In the genomic region with DNA sequence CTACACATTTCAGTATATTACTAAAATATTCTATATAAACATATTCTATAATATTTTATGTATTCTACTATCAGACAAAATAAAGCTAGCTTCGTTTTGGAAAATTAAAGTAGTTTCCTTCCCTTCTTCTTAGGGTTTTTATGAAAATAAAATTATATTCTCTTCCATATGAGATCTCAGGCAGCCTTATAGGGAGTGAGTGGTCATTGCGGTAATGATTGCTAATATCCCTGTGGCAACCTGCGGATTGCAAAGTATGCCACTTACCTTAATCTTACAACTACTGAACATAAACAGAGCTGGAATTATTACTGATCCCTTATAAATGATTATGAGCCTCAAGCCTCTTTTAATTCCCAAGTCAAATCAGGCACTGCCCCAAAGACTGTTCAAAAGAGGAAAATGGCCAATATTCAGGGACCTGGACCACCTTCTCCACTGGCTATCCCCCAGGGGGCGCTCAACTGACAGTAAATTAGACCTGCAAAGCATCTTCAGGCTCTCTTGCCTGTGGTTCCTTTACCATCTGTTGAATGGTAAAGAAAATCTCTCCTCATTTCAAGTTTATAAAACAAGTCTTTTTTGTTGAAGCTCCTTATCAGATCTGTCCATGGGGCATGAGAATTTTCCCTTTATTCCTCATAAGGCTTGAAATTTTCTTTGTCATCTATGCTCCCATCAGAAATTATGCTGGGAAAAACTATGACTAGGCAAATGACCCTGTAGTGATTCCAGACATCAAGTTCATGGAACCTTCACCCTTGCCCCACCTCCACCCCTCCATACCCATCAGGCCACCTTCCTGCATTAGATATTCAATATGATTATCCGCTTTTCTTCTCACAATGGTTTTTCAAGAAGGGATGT, we compare ENCODE assay signal across 8 cellular contexts.
DNase-seq lines count a peak whose midpoint lies in the region; ATAC-seq and TF ChIP-seq lines count a peak whose summit lies in the region.

No MANE protein-coding gene starts in this region.

- H3K9ac ChIP-seq in liver (ENCODE audit: low read depth in 1 of 2, low read length in 2 of 2): no peak overlapping the region

- H3K4me3 Mint-ChIP-seq in chondrocyte (ENCODE audit: unreplicated experiment): no peak overlapping the region

- no peak overlapping the region for H3K27ac Mint-ChIP-seq in chondrocyte (ENCODE audit: unreplicated experiment)

- WGBS in liver: 60% methylated on average over 5 of the region's 5 CpGs

- peaks cover 3% of the 10 kb centered on the region for H3K27me3 Mint-ChIP-seq in chondrocyte (ENCODE audit: low read depth)

- H3K9me3 ChIP-seq in liver (ENCODE audit: control insufficient read depth in 4 of 4, low read length in 3 of 4): no peaks in the 10 kb centered on the region

- peak; percentile 95 to 96 for TF ChIP-seq RAD21 in liver (IDR thresholded peaks at IDR 0.05)

- no peaks in the 10 kb centered on the region for H3K27me3 ChIP-seq in liver (ENCODE audit: control insufficient read depth in 4 of 4, insufficient read depth in 4 of 4, low read length in 3 of 4)

- TF ChIP-seq CTCF in chondrocyte (IDR thresholded peaks at IDR 0.05) (peak; percentile 94), liver (IDR thresholded peaks at IDR 0.05; ENCODE audit: low read depth, low read length, missing input control) (peak; percentile 79)

- peaks cover 7% of the 10 kb centered on the region for H3K4me1 Mint-ChIP-seq in chondrocyte (ENCODE audit: low read depth)

- H3K27ac ChIP-seq in liver (ENCODE audit: low read depth in 1 of 2, low read length in 2 of 2): no peak overlapping the region

- H3K4me3 ChIP-seq in liver (ENCODE audit: low read depth in 1 of 3, low read length in 3 of 3): no peak overlapping the region

- peaks cover 2% of the 10 kb centered on the region for H3K36me3 Mint-ChIP-seq in chondrocyte (ENCODE audit: low read depth)

- H3K36me3 ChIP-seq in liver (ENCODE audit: control insufficient read depth in 4 of 4, insufficient read depth in 3 of 4, low read depth in 1 of 4, low read length in 3 of 4): no peaks in the 10 kb centered on the region

- peaks cover 3% of the 10 kb centered on the region for H3K9me3 Mint-ChIP-seq in chondrocyte (ENCODE audit: low read depth)

- peak; percentile 84 for ATAC-seq in HG02938 (IDR thresholded peaks at IDR 0.05; ENCODE audit: unreplicated experiment)

- H3K4me1 ChIP-seq in liver (ENCODE audit: control insufficient read depth in 4 of 4, insufficient read depth in 4 of 4, low read length in 3 of 4): no peaks in the 10 kb centered on the region

- DNase-seq in NCI-H2196 (lab: John Stamatoyannopoulos, UW; ENCODE audit: unreplicated experiment) (peak; percentile 42), NCI-H2196 treated with DMSO at 0.1 percent for 48 hours (lab: John Stamatoyannopoulos, UW; ENCODE audit: unreplicated experiment) (no peak), NCI-H2171 (lab: John Stamatoyannopoulos, UW) (peak; percentile 13), chondrocyte (ENCODE audit: low spot score) (no peak)
- peak; percentile 69 to 77 for DNase-seq in activated CD4-positive, alpha-beta T cell treated with anti-CD3 and anti-CD28 coated beads for 24 hours (ENCODE audit: low read depth in 2 of 2)
- peak; percentile 74 for DNase-seq in stimulated activated CD8-positive, alpha-beta memory T cell treated with anti-CD3 and anti-CD28 coated beads, Interleukin-12 subunit alpha, Interleukin-12 subunit beta, amount 100 ng/mL, for 1 hour (ENCODE audit: low read depth)

TF ChIP-seq in liver, 16 proteins besides CTCF, POLR2A, EP300 and RAD21:
- TF ChIP-seq HNF4A (conservative IDR thresholded peaks at IDR 0.05) (peak in 1 of 2 donors; percentile 8), SP1 (IDR thresholded peaks at IDR 0.05) (no peak)

Comparison
In these comparisons a context has a peak if more than half of its experiments do, and no peak if none do; other contexts are left out.
1. DNase-seq: peak in NCI-H2196 (single experiment), NCI-H2171 (single experiment), activated CD4-positive, alpha-beta T cell treated with anti-CD3 and anti-CD28 coated beads for 24 hours (2 of 2) and stimulated activated CD8-positive, alpha-beta memory T cell treated with anti-CD3 and anti-CD28 coated beads, Interleukin-12 subunit alpha, Interleukin-12 subunit beta, amount 100 ng/mL, for 1 hour (single experiment); none in NCI-H2196 treated with DMSO at 0.1 percent for 48 hours (single experiment) and chondrocyte (single experiment).